1 cellular context compared by ENCODE assay signal in the genomic region with DNA sequence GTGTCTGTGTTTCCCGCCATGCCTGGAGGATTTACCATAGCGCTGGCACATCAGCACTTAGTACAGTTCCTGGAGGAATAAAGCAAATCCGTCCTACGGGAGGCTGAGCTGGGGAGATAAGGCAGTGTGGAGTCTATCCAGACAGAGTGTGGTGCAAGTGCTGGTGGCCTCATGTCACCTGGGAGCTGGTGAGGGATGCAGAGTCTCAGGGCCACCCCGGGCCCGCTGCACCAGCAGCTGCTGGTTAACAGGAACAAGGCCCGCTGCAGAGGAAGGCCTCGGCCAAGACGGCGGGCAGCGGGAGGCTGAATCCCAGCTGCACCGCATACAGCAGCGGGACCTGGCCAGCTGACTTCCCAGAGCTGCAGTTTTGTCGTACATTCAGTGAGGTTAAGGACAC.
TF ChIP-seq lines count a peak whose summit lies in the region.

No MANE protein-coding gene starts in this region.

TF ChIP-seq in A549, 52 proteins besides CTCF, POLR2A, EP300 and RAD21:
- TF ChIP-seq PHF8 (IDR thresholded peaks at IDR 0.05; ENCODE audit: borderline replicate concordance, low read depth) (no peak), MYC (IDR thresholded peaks at IDR 0.05; ENCODE audit: borderline replicate concordance, low read length) (no peak), JUN (IDR thresholded peaks at IDR 0.05) (no peak), HEYL (CRISPR knock-in tag; IDR thresholded peaks at IDR 0.05) (no peak), EHMT2 (IDR thresholded peaks at IDR 0.05; ENCODE audit: low read depth) (no peak), CBX2 (IDR thresholded peaks at IDR 0.05; ENCODE audit: borderline replicate concordance, low read depth) (no peak), MAFK (IDR thresholded peaks at IDR 0.05; ENCODE audit: partially characterized antibody) (no peak), JUNB (IDR thresholded peaks at IDR 0.05) (no peak), FOSB (CRISPR knock-in tag; IDR thresholded peaks at IDR 0.05) (no peak), ATOH8 (CRISPR knock-in tag; IDR thresholded peaks at IDR 0.05; ENCODE audit: low read depth) (no peak), BHLHE40 (IDR thresholded peaks at IDR 0.05; ENCODE audit: low read depth, low read length) (no peak), ESRRA (IDR thresholded peaks at IDR 0.05; ENCODE audit: borderline replicate concordance, low read length) (no peak), SMC3 (IDR thresholded peaks at IDR 0.05) (no peak)
- TF ChIP-seq, protein P1, sequence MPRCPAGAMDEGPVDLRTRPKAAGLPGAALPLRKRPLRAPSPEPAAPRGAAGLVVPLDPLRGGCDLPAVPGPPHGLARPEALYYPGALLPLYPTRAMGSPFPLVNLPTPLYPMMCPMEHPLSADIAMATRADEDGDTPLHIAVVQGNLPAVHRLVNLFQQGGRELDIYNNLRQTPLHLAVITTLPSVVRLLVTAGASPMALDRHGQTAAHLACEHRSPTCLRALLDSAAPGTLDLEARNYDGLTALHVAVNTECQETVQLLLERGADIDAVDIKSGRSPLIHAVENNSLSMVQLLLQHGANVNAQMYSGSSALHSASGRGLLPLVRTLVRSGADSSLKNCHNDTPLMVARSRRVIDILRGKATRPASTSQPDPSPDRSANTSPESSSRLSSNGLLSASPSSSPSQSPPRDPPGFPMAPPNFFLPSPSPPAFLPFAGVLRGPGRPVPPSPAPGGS (IDR thresholded peaks at IDR 0.05) = no peak
- TF ChIP-seq, protein P2, sequence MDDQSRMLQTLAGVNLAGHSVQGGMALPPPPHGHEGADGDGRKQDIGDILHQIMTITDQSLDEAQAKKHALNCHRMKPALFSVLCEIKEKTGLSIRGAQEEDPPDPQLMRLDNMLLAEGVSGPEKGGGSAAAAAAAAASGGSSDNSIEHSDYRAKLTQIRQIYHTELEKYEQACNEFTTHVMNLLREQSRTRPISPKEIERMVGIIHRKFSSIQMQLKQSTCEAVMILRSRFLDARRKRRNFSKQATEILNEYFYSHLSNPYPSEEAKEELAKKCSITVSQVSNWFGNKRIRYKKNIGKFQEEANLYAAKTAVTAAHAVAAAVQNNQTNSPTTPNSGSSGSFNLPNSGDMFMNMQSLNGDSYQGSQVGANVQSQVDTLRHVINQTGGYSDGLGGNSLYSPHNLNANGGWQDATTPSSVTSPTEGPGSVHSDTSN (IDR thresholded peaks at IDR 0.05) = no peak
